Comparison of ENCODE assay signal across 2 cellular contexts in genomic region chr3:5741017-5741416, GRCh38.
TF ChIP-seq lines count a peak whose summit lies in the region.

No MANE protein-coding gene starts in this region.

TF ChIP-seq in GM12878, 131 proteins besides CTCF, POLR2A, EP300 and RAD21:
- TF ChIP-seq ZBTB11 (CRISPR knock-in tag; IDR thresholded peaks at IDR 0.05), result no peak
- peak; percentile 69 for TF ChIP-seq ZBTB40 (IDR thresholded peaks at IDR 0.05; ENCODE audit: borderline replicate concordance)
- no peak for TF ChIP-seq KLF5 (IDR thresholded peaks at IDR 0.05; ENCODE audit: partially characterized antibody)

TF ChIP-seq in K562, 482 proteins besides CTCF, POLR2A, EP300 and RAD21 (continued from another document):
- TF ChIP-seq ZBTB40 (IDR thresholded peaks at IDR 0.05) (peak; percentile 93), ZBTB40 (CRISPR knock-in tag; IDR thresholded peaks at IDR 0.05) (peak; percentile 86)
